Comparison of ENCODE assay signal across 8 cellular contexts in genomic region chr10:110671788-110672579, GRCh38. TPM values are rescaled to one million over a fixed set of nuclear protein-coding genes. Genes with fewer than 3 reads are reported as not detected.
DNase-seq lines count a peak whose midpoint lies in the region; FAIRE-seq and TF ChIP-seq lines count a peak whose summit lies in the region.

No MANE protein-coding gene starts in this region.

- DNase-seq in DMS114 treated with DMSO at 0.1 percent for 48 hours (lab: John Stamatoyannopoulos, UW; ENCODE audit: unreplicated experiment) (peak; percentile 70), GM20000 (ENCODE audit: low spot score) (peak; percentile 87), HL-60 (ENCODE audit: low read depth in 1 of 2, low spot score in 1 of 2) (peak; percentile 24 to 82), SW480 (ENCODE audit: low spot score) (peak; percentile 59), adrenal gland (peak; percentile 67 to 79 (median 75)), right atrium auricular region (ENCODE audit: low spot score) (peak; percentile 81), pulmonary artery endothelial cell (ENCODE audit: low read depth, low spot score) (peak; percentile 36), urothelium cell line (ENCODE audit: low spot score) (peak; percentile 90)

- TF ChIP-seq POLR2A in adrenal gland (IDR thresholded peaks at IDR 0.05): no peak

- TF ChIP-seq CTCF in GM20000 (IDR thresholded peaks at IDR 0.05; ENCODE audit: extremely low read depth, missing control alignments): peak; percentile 92
- peak; percentile 86 for TF ChIP-seq CTCF in HL-60 (IDR thresholded peaks at IDR 0.05; ENCODE audit: insufficient read depth, low read length)
- peak; percentile 59 to 94 (median 72) for TF ChIP-seq CTCF in adrenal gland (IDR thresholded peaks at IDR 0.05)
- peak; percentile 82 to 87 for TF ChIP-seq CTCF in right atrium auricular region (IDR thresholded peaks at IDR 0.05)

- H3K4me3 ChIP-seq in HL-60 (replicated peaks; ENCODE audit: insufficient read depth, low read length) (peak overlapping the region; percentile 66), adrenal gland (peak overlapping the region; percentile 2 to 81 (median 44)), right atrium auricular region (peak overlapping the region; percentile 53 to 63)

- H3K9me3 ChIP-seq in adrenal gland (replicated peaks in 1 of 3): no peaks in the 10 kb centered on the region
- H3K9me3 ChIP-seq in right atrium auricular region: no peaks in the 10 kb centered on the region

- H3K36me3 ChIP-seq in adrenal gland (replicated peaks in 1 of 2) (no peaks in the 10 kb centered on the region), right atrium auricular region (no peaks in the 10 kb centered on the region)

- peak; percentile 48 for FAIRE-seq in urothelium cell line (lab: Jason Lieb, UNC)

- intact Hi-C loops in adrenal gland (cut with DNase I): loop anchor here in 1 of 2 donors (10.0 kb wide), 1 partner anchor 57 kb away; no protein-coding TSS in a partner anchor

- WGBS in adrenal gland, 4 donors: 0 to 1% (median 0%) methylated on average over 15 to 47 of the region's 47 CpGs

- peak overlapping the region; percentile 64 for H3K27ac ChIP-seq in HL-60 (replicated peaks)
- H3K27ac ChIP-seq in adrenal gland: peak overlapping the region in 2 of 5 donors; percentile 29 to 79
- H3K27ac ChIP-seq in right atrium auricular region: peak overlapping the region; percentile 89 to 92

- H3K27me3 ChIP-seq in HL-60 (ENCODE audit: insufficient read depth, poor library complexity, severe bottlenecking) (no peaks in the 10 kb centered on the region), adrenal gland (no peaks in the 10 kb centered on the region), right atrium auricular region (no peaks in the 10 kb centered on the region)

- peaks cover 0 to 5% of the 10 kb centered on the region in 2 donors for H3K4me1 ChIP-seq in adrenal gland (replicated peaks in 1 of 2)
- H3K4me1 ChIP-seq in right atrium auricular region: peaks cover 0 to 37% of the 10 kb centered on the region in 2 donors

RNA-seq across cellular contexts. Expression of gene RBM20, which starts 27.8 kb away (rescaled TPM):
- 1 to 10 TPM in 1 of 8 donors, under 1 TPM in 5, not detected in 2; 0.11 to 2.3 (median 0.19) TPM for total RNA-seq in adrenal gland
- under 1 TPM; 0.07 to 0.35 (median 0.32) TPM for polyA plus RNA-seq in adrenal gland
- total RNA-seq in right atrium auricular region: 10 to 100 TPM; 51.7 to 59.9 TPM
- 0.13 TPM in 1 of 2 replicates, not detected in the other for total RNA-seq in pulmonary artery endothelial cell

Comparison
In these comparisons a context has a peak if more than half of its experiments do, and no peak if none do; other contexts are left out.
1. DNase-seq: peak in every context shown above with its lines; median percentile 90 in urothelium cell line; 87 in GM20000; 81 in right atrium auricular region; 75 in adrenal gland; 70 in DMS114 treated with DMSO at 0.1 percent for 48 hours; 59 in SW480; 53 in HL-60; 36 in pulmonary artery endothelial cell.
2. RNA of gene RBM20, which starts 27.8 kb away (total RNA-seq): 51.7 to 59.9 TPM in right atrium auricular region; 0.11 to 2.3 TPM in adrenal gland and 0.13 TPM in pulmonary artery endothelial cell; every median in the first group is over 10 times any median in the second.
3. Peak in every context shown above with its lines, with median percentiles within 50 percentile points of each other: CTCF ChIP-seq and H3K4me3 ChIP-seq.